In the genomic region with DNA sequence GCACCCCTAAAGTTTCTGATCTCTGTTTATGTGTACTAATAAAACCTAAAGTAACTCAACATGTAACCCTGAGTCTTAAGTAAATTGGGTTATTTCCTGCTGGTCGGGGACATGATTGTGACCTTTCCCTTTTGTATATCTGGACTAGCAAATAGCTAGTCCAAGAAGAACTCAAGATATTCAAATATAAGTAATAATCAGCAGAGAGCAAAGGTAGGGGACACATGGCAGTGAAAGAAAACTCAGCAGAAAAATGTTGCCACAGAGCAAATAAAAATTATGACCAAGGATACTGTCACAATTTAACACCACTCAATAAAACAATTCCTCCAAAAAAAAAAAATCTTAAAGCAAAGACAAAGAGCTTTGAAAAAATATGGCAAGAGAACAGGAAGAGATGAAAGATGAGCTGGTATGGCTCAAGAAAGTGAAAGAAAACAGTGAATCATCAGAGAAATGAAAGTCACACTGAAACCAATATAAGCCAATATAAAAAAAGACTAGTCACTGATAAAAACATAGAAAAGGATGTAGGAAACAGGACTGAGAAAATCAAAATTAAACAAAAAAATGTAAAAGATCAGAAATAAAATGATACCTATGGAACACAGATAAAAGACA, we compare ENCODE assay signal across 9 cellular contexts. TPM values are rescaled to one million over a fixed set of nuclear protein-coding genes. Genes with fewer than 3 reads are reported as not detected.
DNase-seq lines count a peak whose midpoint lies in the region; FAIRE-seq and TF ChIP-seq lines count a peak whose summit lies in the region.
"Had no signal": no experiment of that assay in that cellular context is flagged by ENCODE, and none has a peak within 500 bp of the region (broad histone marks: within the 10 kb centered on the region; RNA-seq: fewer than 3 reads in every experiment).

No MANE protein-coding gene starts in this region.

- peak overlapping the region; percentile 47 for H3K27ac ChIP-seq in GM23248
- H3K27ac ChIP-seq in SJCRH30: no peak overlapping the region

- DNase-seq in GM18507 (ENCODE audit: extremely low spot score, insufficient read length, low read depth): peak; percentile 8
- peak; percentile 67 for DNase-seq in GM23248
- DNase-seq in MV-4-11 (lab: John Stamatoyannopoulos, UW): peak; percentile 38
- DNase-seq in hepatic stellate cell (ENCODE audit: low spot score): peak; percentile 19
- no peak for DNase-seq in NCI-H1417 treated with DMSO at 0.1 percent for 48 hours (lab: John Stamatoyannopoulos, UW)
- DNase-seq in SJCRH30: no peak
- no peak for DNase-seq in HEK293T (ENCODE audit: extremely low spot score)
- no peak for DNase-seq in NCI-H1436 (lab: John Stamatoyannopoulos, UW)

- H3K36me3 ChIP-seq in GM23248 (ENCODE audit: low read depth) (peaks cover 37% of the 10 kb centered on the region), SJCRH30 (peaks cover 63% of the 10 kb centered on the region)

- POLR2A ChIA-PET in HEK293T (lab: Yijun Ruan, JAX): no interaction called here

- H3K4me1 ChIP-seq in GM23248 (ENCODE audit: insufficient read depth): peaks cover 11% of the 10 kb centered on the region
- H3K4me1 ChIP-seq in SJCRH30: no peaks in the 10 kb centered on the region

- H3K9me3 ChIP-seq in GM23248 (ENCODE audit: low read depth) (no peaks in the 10 kb centered on the region), SJCRH30 (replicated peaks) (no peaks in the 10 kb centered on the region)

- CTCF ChIA-PET in HEK293T (lab: Yijun Ruan, JAX): no interaction called here

- H3F3A ChIP-seq in GM23248 (ENCODE audit: insufficient read depth): no peaks in the 10 kb centered on the region; the same call in 1 of the 2 replicates

- no peaks in the 10 kb centered on the region for H4K20me1 ChIP-seq in GM23248 (ENCODE audit: insufficient read depth)

- H3K4me2 ChIP-seq in GM23248 (ENCODE audit: unreplicated experiment): peak overlapping the region; percentile 25

- H2AFZ ChIP-seq in GM23248: peak overlapping the region; percentile 12

- no peak overlapping the region for H3K4me3 ChIP-seq in GM23248
- no peak overlapping the region for H3K4me3 ChIP-seq in SJCRH30
- H3K4me3 ChIP-seq: lung had no signal

- peak overlapping the region; percentile 29; the same call in 1 of the 2 replicates for H3K9ac ChIP-seq in GM23248

- 79 to 96% methylated on average over 1 of the region's 1 CpG for WGBS in GM23248 (ENCODE audit: low coverage in 1 of 2, low lambda C conversion rate in 2 of 2, missing lambda C conversion rate in 2 of 2), 2 experiments

- in situ Hi-C loops in GM23248 (cut with MboI): no loop called here

- H3K9me2 ChIP-seq in GM23248 (ENCODE audit: insufficient read depth): no peaks in the 10 kb centered on the region

- FAIRE-seq in GM18507 (lab: Jason Lieb, UNC): peak; percentile 67

- H3K27me3 ChIP-seq in GM23248 (replicated peaks; ENCODE audit: insufficient read depth) (no peaks in the 10 kb centered on the region), SJCRH30 (no peaks in the 10 kb centered on the region)

- H3K79me2 ChIP-seq in GM23248 (ENCODE audit: insufficient read depth): no peaks in the 10 kb centered on the region

TF ChIP-seq in HEK293T, 16 proteins besides CTCF, POLR2A, EP300 and RAD21:
- TF ChIP-seq NFRKB (IDR thresholded peaks at IDR 0.05) (no peak), BHLHE40 (IDR thresholded peaks at IDR 0.05; ENCODE audit: borderline replicate concordance) (no peak), FOXK2 (IDR thresholded peaks at IDR 0.05) (no peak), L3MBTL2 (conservative IDR thresholded peaks at IDR 0.05) (no peak), LEF1 (IDR thresholded peaks at IDR 0.05; ENCODE audit: borderline replicate concordance) (no peak), ZNF384 (IDR thresholded peaks at IDR 0.05) (no peak), FOXM1 (IDR thresholded peaks at IDR 0.05; ENCODE audit: borderline replicate concordance) (no peak)

RNA-seq across cellular contexts. Expression of a gene that starts 43.5 kb away (rescaled TPM):
- total RNA-seq in GM23248 (2014; rRNA removed; shearing (Covaris generic)): 20.6 and 25.0 TPM in 2 replicates
- polyA plus RNA-seq in GM23248 (2016; fragmentation: Nextera tagmentation; extraction: Ambion mirVana): 28.6 and 33.6 TPM in 2 replicates
- total RNA-seq in SJCRH30 (2014; rRNA removed; shearing (Covaris generic)): 71.2 and 80.8 TPM in 2 replicates

RNA-seq across cellular contexts. Expression of a gene that starts 51.5 kb away (rescaled TPM):
- total RNA-seq in GM23248 (2014; rRNA removed; shearing (Covaris generic)): 26.2 and 39.2 TPM in 2 replicates
- 57.2 and 58.1 TPM in 2 replicates for polyA plus RNA-seq in GM23248 (2016; fragmentation: Nextera tagmentation; extraction: Ambion mirVana)
- total RNA-seq in SJCRH30 (2014; rRNA removed; shearing (Covaris generic)): 32.6 and 33.5 TPM in 2 replicates

Comparison
In these comparisons a context has a peak if more than half of its experiments do, and no peak if none do; other contexts are left out.
1. DNase-seq: peak in GM18507 (single experiment), GM23248 (single experiment), MV-4-11 (single experiment) and hepatic stellate cell (single experiment); none in NCI-H1417 treated with DMSO at 0.1 percent for 48 hours (single experiment), SJCRH30 (0 of 2), HEK293T (single experiment) and NCI-H1436 (single experiment).